In the genomic region with DNA sequence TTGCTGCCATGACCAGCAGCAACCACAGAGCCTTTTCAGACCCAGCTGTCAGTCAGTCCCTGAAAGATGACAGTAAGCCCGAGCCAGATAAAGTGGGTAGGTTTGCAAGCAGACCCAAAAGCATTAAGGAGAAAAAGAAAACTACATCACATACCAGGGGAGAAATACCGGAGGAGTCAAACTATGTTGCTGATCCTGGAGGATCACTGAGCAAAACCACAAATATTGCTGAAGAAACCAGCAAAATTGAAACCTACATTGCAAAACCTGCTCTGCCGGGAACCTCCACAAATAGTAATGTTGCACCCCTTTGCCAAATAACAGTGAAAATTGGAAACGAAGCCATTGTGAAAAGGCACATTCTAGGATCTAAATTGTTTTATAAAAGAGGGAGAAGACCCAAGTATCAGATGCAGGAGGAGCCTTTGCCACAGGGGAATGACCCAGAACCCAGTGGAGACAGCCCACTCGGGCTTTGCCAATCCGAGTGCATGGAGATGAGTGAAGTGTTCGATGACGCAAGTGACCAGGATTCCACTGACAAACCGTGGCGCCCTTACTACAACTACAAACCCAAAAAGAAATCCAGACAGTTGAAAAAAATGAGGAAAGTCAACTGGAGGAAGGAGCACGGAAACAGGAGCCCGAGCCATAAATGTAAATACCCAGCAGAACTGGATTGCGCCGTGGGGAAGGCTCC, we compare ENCODE assay signal across 20 cellular contexts. TPM values are rescaled to one million over a fixed set of nuclear protein-coding genes. Genes with fewer than 3 reads are reported as not detected.
DNase-seq lines count a peak whose midpoint lies in the region; ATAC-seq and TF ChIP-seq lines count a peak whose summit lies in the region.
"Had no signal": no experiment of that assay in that cellular context is flagged by ENCODE, and none has a peak within 500 bp of the region (broad histone marks: within the 10 kb centered on the region; RNA-seq: fewer than 3 reads in every experiment).

No MANE protein-coding gene starts in this region.

- no peaks in the 10 kb centered on the region for H4K20me1 ChIP-seq in osteoblast (ENCODE audit: insufficient read depth, low read length)

- no peaks in the 10 kb centered on the region for H3K9me3 ChIP-seq in osteoblast (ENCODE audit: low read depth, low read length)
- H3K9me3 ChIP-seq: BE2C, SJSA1 had no signal

- H3K36me3 Mint-ChIP-seq in HFFc6 (ENCODE audit: low read depth), result peaks cover 71% of the 10 kb centered on the region
- peaks cover 59% of the 10 kb centered on the region for H3K36me3 Mint-ChIP-seq in central memory CD8-positive, alpha-beta T cell (ENCODE audit: insufficient read depth)
- peaks cover 23% of the 10 kb centered on the region for H3K36me3 Mint-ChIP-seq in endothelial cell (ENCODE audit: low read depth, unreplicated experiment)

- peak overlapping the region; percentile 7 for H3K4me3 ChIP-seq in osteoblast (ENCODE audit: insufficient read depth, low read length)
- H3K4me3 ChIP-seq: PC-9, SJSA1 had no signal

- peaks cover 46% of the 10 kb centered on the region for H3K79me2 ChIP-seq in osteoblast (ENCODE audit: insufficient read depth, low read length)

- H3K4me1 ChIP-seq in osteoblast (ENCODE audit: insufficient read depth, low read length), result peaks cover 68% of the 10 kb centered on the region

- no peak overlapping the region for H2AFZ ChIP-seq in osteoblast (ENCODE audit: low read length)
- H2AFZ ChIP-seq: PC-9 had no signal

- peak overlapping the region; percentile 60 for H3K27ac ChIP-seq in osteoblast (ENCODE audit: low read depth, low read length)
- H3K27ac ChIP-seq: KMS-11, PC-9, SJSA1 had no signal

- H3K27me3 ChIP-seq in osteoblast (ENCODE audit: insufficient read depth, low read length), result no peaks in the 10 kb centered on the region
- H3K27me3 ChIP-seq: BE2C, SJSA1 had no signal

- H3K4me3 Mint-ChIP-seq in HFFc6 (peak overlapping the region; percentile 24), endothelial cell (ENCODE audit: unreplicated experiment) (no peak overlapping the region)
- H3K4me3 Mint-ChIP-seq in central memory CD8-positive, alpha-beta T cell, result no peak overlapping the region
- H3K4me3 Mint-ChIP-seq: CD4-positive, alpha-beta T cell had no signal

- no peaks in the 10 kb centered on the region for H3K9me3 Mint-ChIP-seq in HFFc6
- H3K9me3 Mint-ChIP-seq in central memory CD8-positive, alpha-beta T cell, result no peaks in the 10 kb centered on the region
- no peaks in the 10 kb centered on the region for H3K9me3 Mint-ChIP-seq in endothelial cell (ENCODE audit: unreplicated experiment)
- H3K9me3 Mint-ChIP-seq: CD4-positive, alpha-beta T cell had no signal

- ATAC-seq in central memory CD8-positive, alpha-beta T cell (replicated peaks; ENCODE audit: extremely low read depth, poor library complexity, severe bottlenecking), result no peak
- ATAC-seq in HG03520 (IDR thresholded peaks at IDR 0.05; ENCODE audit: unreplicated experiment), result no peak

- TF ChIP-seq CTCF in HFFc6 (IDR thresholded peaks at IDR 0.05) (no peak), osteoblast (IDR thresholded peaks at IDR 0.05; ENCODE audit: extremely low read depth, low read depth, low read length) (no peak), endothelial cell (IDR thresholded peaks at IDR 0.05; ENCODE audit: unreplicated experiment) (no peak)

- DNase-seq in AG20443 (ENCODE audit: low spot score) (peak; percentile 45), HFFc6 (no peak), osteoblast (ENCODE audit: insufficient read length, low spot score, missing footprints) (no peak), mucosa of gallbladder (ENCODE audit: low spot score) (no peak), endothelial cell (ENCODE audit: low spot score) (no peak), NCI-H2196 treated with DMSO at 0.1 percent for 48 hours (lab: John Stamatoyannopoulos, UW; ENCODE audit: unreplicated experiment) (no peak)
- DNase-seq in central memory CD8-positive, alpha-beta T cell (ENCODE audit: low spot score in 2 of 2), result no peak
- DNase-seq: ACHN; BE2C; CD4-positive, alpha-beta T cell; DMS53; NCI-H1048; NCI-H146; NCI-H2081; NCI-H510A; NCI-H774; PC-9 had no signal

- H3K27me3 Mint-ChIP-seq in HFFc6 (ENCODE audit: insufficient read depth) (peaks cover 3% of the 10 kb centered on the region; the same call in 1 of the 2 replicates), endothelial cell (ENCODE audit: unreplicated experiment) (no peaks in the 10 kb centered on the region)
- no peaks in the 10 kb centered on the region for H3K27me3 Mint-ChIP-seq in central memory CD8-positive, alpha-beta T cell
- H3K27me3 Mint-ChIP-seq: CD4-positive, alpha-beta T cell had no signal

- H3K36me3 ChIP-seq in osteoblast (ENCODE audit: insufficient read depth, low read length), result peaks cover 58% of the 10 kb centered on the region

- H3K27ac Mint-ChIP-seq in HFFc6, result peak overlapping the region; percentile 58
- H3K27ac Mint-ChIP-seq in central memory CD8-positive, alpha-beta T cell (ENCODE audit: low read depth), result peak overlapping the region; percentile 19
- no peak overlapping the region for H3K27ac Mint-ChIP-seq in endothelial cell (ENCODE audit: unreplicated experiment)
- H3K27ac Mint-ChIP-seq: CD4-positive, alpha-beta T cell had no signal

- H3K4me2 ChIP-seq in osteoblast (ENCODE audit: insufficient read depth, low read length), result peak overlapping the region; percentile 49
- H3K4me2 ChIP-seq: KMS-11, PC-9 had no signal

- H3K4me1 Mint-ChIP-seq in HFFc6 (ENCODE audit: low read depth), result peaks cover 91% of the 10 kb centered on the region
- peaks cover 23% of the 10 kb centered on the region for H3K4me1 Mint-ChIP-seq in central memory CD8-positive, alpha-beta T cell
- H3K4me1 Mint-ChIP-seq in endothelial cell (ENCODE audit: unreplicated experiment), result peaks cover 9% of the 10 kb centered on the region

RNA-seq across cellular contexts. Expression of a gene that starts 42.1 kb away (rescaled TPM):
- 10 to 100 TPM; 12.6 to 17.7 (median 14.5) TPM for total RNA-seq in HFFc6 (2021; fragmentation: NEBNext Ultra II Directional; extraction: Animal tissue kit (Norgen Biotek cat#: 25700))
- total RNA-seq in osteoblast, result 20.0 and 21.7 TPM in 2 replicates
- total RNA-seq in mucosa of gallbladder, result 10.0 TPM
- total RNA-seq in endothelial cell (ENCODE audit: unreplicated experiment), result 32.5 TPM
